In the genomic region with DNA sequence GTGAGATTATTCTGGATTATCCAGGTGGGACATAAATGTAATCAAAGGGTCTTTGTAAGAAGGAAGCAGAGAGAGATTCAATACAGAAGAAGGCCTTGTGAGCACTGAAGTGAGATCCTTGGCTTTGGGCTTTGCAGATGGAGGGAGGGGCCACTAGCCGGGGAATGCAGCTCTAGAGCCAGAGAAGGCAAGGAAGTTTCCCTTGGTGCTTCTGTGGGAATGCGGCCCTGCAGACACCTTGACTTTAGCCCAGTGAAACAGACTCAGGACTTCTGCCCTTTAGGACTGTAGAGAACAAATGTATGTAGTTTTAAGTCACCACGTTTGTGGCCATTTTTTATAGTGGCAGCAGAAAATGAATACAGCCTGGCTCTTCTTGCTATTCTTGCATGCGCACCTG, we compare ENCODE assay signal across 21 cellular contexts. TPM values are rescaled to one million over a fixed set of nuclear protein-coding genes. Genes with fewer than 3 reads are reported as not detected.
DNase-seq lines count a peak whose midpoint lies in the region; ATAC-seq and TF ChIP-seq lines count a peak whose summit lies in the region.
"Had no signal": no experiment of that assay in that cellular context is flagged by ENCODE, and none has a peak within 500 bp of the region (broad histone marks: within the 10 kb centered on the region; RNA-seq: fewer than 3 reads in every experiment).

No MANE protein-coding gene starts in this region.

- H3K4me1 ChIP-seq in neural progenitor cell = no peaks in the 10 kb centered on the region
- H3K4me1 ChIP-seq: BE2C, HAP-1 had no signal

- no peaks in the 10 kb centered on the region for H3K79me2 ChIP-seq in neural progenitor cell (ENCODE audit: low read depth)

- no peaks in the 10 kb centered on the region for H4K20me1 ChIP-seq in neural progenitor cell (ENCODE audit: low read depth)
- H4K20me1 ChIP-seq: BLaER1 treated with 17β-estradiol and CSF1 and Interleukin-3, amounts not matched to agents 10 nM and 100 nM had no signal

- H3K9ac ChIP-seq in neural progenitor cell = no peak overlapping the region
- H3K9ac ChIP-seq: BLaER1 treated with 17β-estradiol and CSF1 and Interleukin-3, amounts not matched to agents 10 nM and 100 nM had no signal

- no peak for ATAC-seq in GM18861 (IDR thresholded peaks at IDR 0.05; ENCODE audit: unreplicated experiment)

- H3K27ac Mint-ChIP-seq in neural progenitor cell = peak overlapping the region; percentile 64
- H3K27ac Mint-ChIP-seq: CD14-positive monocyte; CD4-positive, alpha-beta T cell; HFFc6 had no signal

- no peaks in the 10 kb centered on the region for H3K27me3 ChIP-seq in neural progenitor cell
- H3K27me3 ChIP-seq: BLaER1 treated with 17β-estradiol and CSF1 and Interleukin-3, amounts not matched to agents 10 nM and 100 nM had no signal

- no peaks in the 10 kb centered on the region for H3K36me3 ChIP-seq in neural progenitor cell
- H3K36me3 ChIP-seq: BE2C; BLaER1 treated with 17β-estradiol and CSF1 and Interleukin-3, amounts not matched to agents 10 nM and 100 nM; HAP-1 had no signal

- no peak overlapping the region for H3K4me2 ChIP-seq in neural progenitor cell
- H3K4me2 ChIP-seq: BLaER1 treated with 17β-estradiol and CSF1 and Interleukin-3, amounts not matched to agents 10 nM and 100 nM had no signal

- no peaks in the 10 kb centered on the region for H3K9me3 ChIP-seq in neural progenitor cell (ENCODE audit: low read depth)
- H3K9me3 ChIP-seq: BE2C, HAP-1 had no signal

- H3K36me3 Mint-ChIP-seq in neural progenitor cell = no peaks in the 10 kb centered on the region
- H3K36me3 Mint-ChIP-seq: CD14-positive monocyte; CD8-positive, alpha-beta memory T cell had no signal

- no peak overlapping the region for H3K4me3 Mint-ChIP-seq in neural progenitor cell
- H3K4me3 Mint-ChIP-seq: CD14-positive monocyte; CD4-positive, alpha-beta T cell; CD8-positive, alpha-beta memory T cell; HFFc6 had no signal

- H3F3A ChIP-seq in neural progenitor cell (ENCODE audit: low read depth) = peaks cover 14% of the 10 kb centered on the region

- peaks cover 5% of the 10 kb centered on the region for H3K27me3 Mint-ChIP-seq in neural progenitor cell (ENCODE audit: insufficient read depth, low read depth)
- H3K27me3 Mint-ChIP-seq: CD4-positive, alpha-beta T cell had no signal

- H2AFZ ChIP-seq in neural progenitor cell (replicated peaks) = no peak overlapping the region

- no peak overlapping the region for H3K4me3 ChIP-seq in coronary artery
- H3K4me3 ChIP-seq in neural progenitor cell = no peak overlapping the region
- H3K4me3 ChIP-seq: BLaER1 treated with 17β-estradiol and CSF1 and Interleukin-3, amounts not matched to agents 10 nM and 100 nM; HAP-1 had no signal

- H3K27ac ChIP-seq in coronary artery (no peak overlapping the region), neural progenitor cell (no peak overlapping the region), temporal lobe (ENCODE audit: low read depth, low read length) (peak overlapping the region; percentile 64)
- H3K27ac ChIP-seq: 22Rv1; BLaER1 treated with 17β-estradiol and CSF1 and Interleukin-3, amounts not matched to agents 10 nM and 100 nM had no signal

- TF ChIP-seq CTCF in coronary artery (IDR thresholded peaks at IDR 0.05) = no peak
- TF ChIP-seq CTCF in neural progenitor cell (IDR thresholded peaks at IDR 0.05) = no peak

- no peaks in the 10 kb centered on the region for H3K9me3 Mint-ChIP-seq in neural progenitor cell
- H3K9me3 Mint-ChIP-seq: CD14-positive monocyte; CD4-positive, alpha-beta T cell; CD8-positive, alpha-beta memory T cell had no signal

- peak; percentile 30 for DNase-seq in activated effector memory CD4-positive, alpha-beta T cell treated with anti-CD3 and anti-CD28 coated beads, Interleukin-2, amount 50 U/mL, for 16 hours
- DNase-seq in activated effector memory CD4-positive, alpha-beta T cell treated with Interleukin-2 at 50 U/mL for 16 hours = no peak
- DNase-seq in coronary artery (ENCODE audit: low spot score) (peak; percentile 38), neural progenitor cell (ENCODE audit: low spot score) (no peak), DMS79 treated with DMSO at 0.1 percent for 48 hours (lab: John Stamatoyannopoulos, UW) (no peak), GF-D8 (lab: John Stamatoyannopoulos, UW) (no peak)
- DNase-seq: BE2C; CD4-positive, alpha-beta T cell; CD8-positive, alpha-beta memory T cell; DMS 273 treated with DMSO at 0.1 percent for 48 hours; DMS79; GOT3; HFFc6 had no signal

- H3K4me1 Mint-ChIP-seq in neural progenitor cell = peaks cover 3% of the 10 kb centered on the region
- H3K4me1 Mint-ChIP-seq: CD8-positive, alpha-beta memory T cell had no signal

RNA-seq across cellular contexts. Expression of a gene that starts 8.1 kb away (rescaled TPM):
- total RNA-seq in neural progenitor cell (ENCODE audit: low replicate concordance) = not detected in 2 replicates
- not detected for total RNA-seq in temporal lobe
- total RNA-seq: CD4-positive, alpha-beta T cell; CD8-positive, alpha-beta memory T cell; Daoy; G401; HFFc6 had no signal

RNA-seq across cellular contexts. Expression of a gene that starts 19.6 kb away (rescaled TPM):
- 2.9 and 4.2 TPM in 2 replicates for total RNA-seq in neural progenitor cell (ENCODE audit: low replicate concordance)
- 2.7 TPM for total RNA-seq in temporal lobe
- total RNA-seq: Daoy had no signal

RNA-seq across cellular contexts. Expression of a gene that starts 27.5 kb away (rescaled TPM):
- total RNA-seq in neural progenitor cell (ENCODE audit: low replicate concordance) (3.2 and 4.3 TPM in 2 replicates), temporal lobe (33.4 TPM)
- total RNA-seq: CD4-positive, alpha-beta T cell had no signal

Comparison
In these comparisons a context has a peak if more than half of its experiments do, and no peak if none do; other contexts are left out.
1. DNase-seq: peak in activated effector memory CD4-positive, alpha-beta T cell treated with anti-CD3 and anti-CD28 coated beads, Interleukin-2, amount 50 U/mL, for 16 hours (single experiment) and coronary artery (single experiment); none in activated effector memory CD4-positive, alpha-beta T cell treated with Interleukin-2 at 50 U/mL for 16 hours (single experiment), neural progenitor cell (single experiment), DMS79 treated with DMSO at 0.1 percent for 48 hours (single experiment) and GF-D8 (single experiment).